ENCODE assay signal across 9 cellular contexts in genomic region chr12:102958073-102958829, GRCh38. TPM values are rescaled to one million over a fixed set of nuclear protein-coding genes. Genes with fewer than 3 reads are reported as not detected.
DNase-seq lines count a peak whose midpoint lies in the region; ATAC-seq and TF ChIP-seq lines count a peak whose summit lies in the region.
"Had no signal": no experiment of that assay in that cellular context is flagged by ENCODE, and none has a peak within 500 bp of the region (broad histone marks: within the 10 kb centered on the region; RNA-seq: fewer than 3 reads in every experiment).

No MANE protein-coding gene starts in this region.

- no peaks in the 10 kb centered on the region for H3K9me3 ChIP-seq in ascending aorta
- H3K9me3 ChIP-seq in transverse colon: no peaks in the 10 kb centered on the region
- no peaks in the 10 kb centered on the region for H3K9me3 ChIP-seq in OCI-LY7 (ENCODE audit: low read length)

- H3K27me3 ChIP-seq in ascending aorta (no peaks in the 10 kb centered on the region), transverse colon (peaks cover 98% of the 10 kb centered on the region)

- peaks cover 2% of the 10 kb centered on the region in 2 donors for H3K4me1 ChIP-seq in ascending aorta
- peaks cover 0 to 24% (median 18%) of the 10 kb centered on the region in 4 donors for H3K4me1 ChIP-seq in transverse colon
- H3K4me1 ChIP-seq in OCI-LY7 (ENCODE audit: insufficient read depth, low read length, poor library complexity, severe bottlenecking): no peaks in the 10 kb centered on the region

- TF ChIP-seq POLR2A in GM19193 (IDR thresholded peaks at IDR 0.05; ENCODE audit: extremely low read depth, insufficient read depth, insufficient read length) (peak; percentile 10), transverse colon (IDR thresholded peaks at IDR 0.05) (no peak)

- no peak for TF ChIP-seq EP300 in transverse colon (IDR thresholded peaks at IDR 0.05; ENCODE audit: low read depth)

- no peaks in the 10 kb centered on the region for H4K20me1 ChIP-seq in OCI-LY7 (ENCODE audit: insufficient read depth, low read length)

- ATAC-seq in HG03439 (IDR thresholded peaks at IDR 0.05; ENCODE audit: unreplicated experiment): peak; percentile 71

- TF ChIP-seq CTCF in ascending aorta (IDR thresholded peaks at IDR 0.05) (no peak), transverse colon (IDR thresholded peaks at IDR 0.05) (no peak), OCI-LY7 (conservative IDR thresholded peaks at IDR 0.05; ENCODE audit: low read length) (no peak)

- CTCF ChIA-PET in OCI-LY7 (lab: Charles Lee; ENCODE audit: unreplicated experiment): no interaction called here

- no peak overlapping the region for H2AFZ ChIP-seq in OCI-LY7 (ENCODE audit: low read length)

- in situ Hi-C loops in transverse colon (cut with MboI; ENCODE audit: low pct_ligation_motif_present in 1 of 4, low pct_unique_long_range_greater_than_20kb in 1 of 4, low sequenced_read_pairs in 3 of 4): no loop called here

- H3K9me2 ChIP-seq in OCI-LY7 (ENCODE audit: insufficient read depth, low read length): no peaks in the 10 kb centered on the region

- H3K36me3 ChIP-seq in ascending aorta (no peaks in the 10 kb centered on the region), transverse colon (no peaks in the 10 kb centered on the region), OCI-LY7 (ENCODE audit: insufficient read depth, low read length) (no peaks in the 10 kb centered on the region)

- H3K4me3 ChIP-seq in ascending aorta (peak overlapping the region; percentile 46 to 62), transverse colon (peak overlapping the region in 3 of 4 donors; percentile 16 to 48 (median 29)), OCI-LY7 (ENCODE audit: low read depth, low read length, poor library complexity, severe bottlenecking) (no peak overlapping the region)

- POLR2A ChIA-PET in OCI-LY7 (lab: Charles Lee): no interaction called here

- no TSS peak for BruUV-seq in OCI-LY7 (replicated peaks; lab: Mats Ljungman, UMichigan)

- H3K4me2 ChIP-seq in OCI-LY7 (ENCODE audit: low read length): no peak overlapping the region

- H3K79me2 ChIP-seq in OCI-LY7 (ENCODE audit: insufficient read depth, low read depth, low read length): no peaks in the 10 kb centered on the region

- DNase-seq in D341Med (ENCODE audit: low spot score) (peak; percentile 80), ascending aorta (ENCODE audit: low spot score in 2 of 2) (no peak), left kidney (ENCODE audit: low read depth, low spot score) (peak; percentile 88), transverse colon (no peak), OCI-LY7 (ENCODE audit: low spot score) (no peak), HuH-7.5 (ENCODE audit: low spot score) (no peak)

- intact Hi-C loops in ascending aorta (cut with DNase I) (no loop called here), transverse colon (cut with DNase I; ENCODE audit: low total_unique reads) (no loop called here), OCI-LY7 (cut with micrococcal nuclease; ENCODE audit: unreplicated experiment) (no loop called here)

- H3K27ac ChIP-seq in ascending aorta: no peak overlapping the region
- no peak overlapping the region for H3K27ac ChIP-seq in transverse colon
- no peak overlapping the region for H3K27ac ChIP-seq in OCI-LY7 (ENCODE audit: low read depth, low read length, poor library complexity, severe bottlenecking)

- 1 to 2% methylated on average over 9 to 31 of the region's 83 CpGs for WGBS in transverse colon (ENCODE audit: low coverage in 1 of 2), 2 donors

RNA-seq across cellular contexts. Expression of gene ASCL1, which starts 0.8 kb away (rescaled TPM):
- total RNA-seq in ascending aorta (not detected), transverse colon (not detected), OCI-LY7 (2022) (not detected in 2 replicates)
- not detected in 2 replicates for total RNA-seq in OCI-LY7 (2014; rRNA removed; shearing (Covaris generic))
- total RNA-seq: T-helper 1 cell treated with Interleukin-12 subunit alpha and Interleukin-12 subunit beta and Interleukin-4 antibody, amounts not matched to agents 30 ng/mL and 1 ng/mL, for 36 hours had no signal

RNA-seq across cellular contexts. Expression of gene PAH, which starts 41.2 kb away (rescaled TPM):
- total RNA-seq in ascending aorta (not detected), transverse colon (not detected), OCI-LY7 (2022) (not detected in 2 replicates)
- not detected in 2 replicates for total RNA-seq in OCI-LY7 (2014; rRNA removed; shearing (Covaris generic))
- total RNA-seq: T-helper 1 cell treated with Interleukin-12 subunit alpha and Interleukin-12 subunit beta and Interleukin-4 antibody, amounts not matched to agents 30 ng/mL and 1 ng/mL, for 36 hours had no signal

Comparison
In these comparisons a context has a peak if more than half of its experiments do, and no peak if none do; other contexts are left out.
1. DNase-seq: peak in D341Med (single experiment) and left kidney (single experiment); none in ascending aorta (0 of 2), transverse colon (single experiment), OCI-LY7 (single experiment) and HuH-7.5 (single experiment).